Comparison of ENCODE assay signal across 29 cellular contexts in genomic region chr6:157725836-157726235, GRCh38.
A peak's percentile ranks its signal among the peaks of the same experiment; 100 is the strongest.
DNase-seq lines count a peak whose midpoint lies in the region; ATAC-seq lines count a peak whose summit lies in the region.
"Had no signal": no experiment of that assay in that cellular context is flagged by ENCODE, and none has a peak within 500 bp of the region (broad histone marks: within the 10 kb centered on the region; RNA-seq: fewer than 3 reads in every experiment).

No MANE protein-coding gene starts in this region.

- H3K9me3 ChIP-seq in SJCRH30 (replicated peaks) = peaks cover 19% of the 10 kb centered on the region
- peaks cover 9% of the 10 kb centered on the region for H3K9me3 ChIP-seq in adipocyte (ENCODE audit: control insufficient read depth, low read length)
- H3K9me3 ChIP-seq in right cardiac atrium (ENCODE audit: control insufficient read depth, low read length) = no peaks in the 10 kb centered on the region
- peaks cover 0 to 14% (median 5%) of the 10 kb centered on the region in 5 donors for H3K9me3 ChIP-seq in subcutaneous abdominal adipose tissue (ENCODE audit: control insufficient read depth in 5 of 5, low read length in 5 of 5)
- H3K9me3 ChIP-seq: SK-N-SH had no signal

- H3K36me3 ChIP-seq in SJCRH30 (no peaks in the 10 kb centered on the region), adipocyte (ENCODE audit: control insufficient read depth, insufficient read depth, low read length, severe bottlenecking) (no peaks in the 10 kb centered on the region), subcutaneous abdominal adipose tissue (ENCODE audit: control insufficient read depth in 5 of 5, insufficient read depth in 5 of 5, low read length in 5 of 5) (no peaks in the 10 kb centered on the region)

- DNase-seq in SJCRH30 (no peak), adipocyte (ENCODE audit: low read depth) (no peak), right cardiac atrium (peak in 1 of 3 donors; percentile 32), NCI-H1417 (lab: John Stamatoyannopoulos, UW) (no peak), COLO668 (lab: John Stamatoyannopoulos, UW; ENCODE audit: unreplicated experiment) (no peak)
- DNase-seq: DMS 273 treated with DMSO at 0.1 percent for 48 hours, DMS79, EL, GDM1, GOT3, HCEC 1CT, MM.1S, NCI-H1048, NCI-H1417 treated with DMSO at 0.1 percent for 48 hours, NCI-H187, NCI-H2081 treated with DMSO at 0.1 percent for 48 hours, NCI-H2171, NCI-H226, NCI-H510A, NCI-H69, SIG-M5, SK-N-SH had no signal

- peaks cover 25% of the 10 kb centered on the region for H3K4me1 ChIP-seq in SJCRH30
- peaks cover 42% of the 10 kb centered on the region for H3K4me1 ChIP-seq in adipocyte (ENCODE audit: control insufficient read depth, insufficient read depth, low read length)
- H3K4me1 ChIP-seq in right cardiac atrium (ENCODE audit: control insufficient read depth, insufficient read depth, low read length) = no peaks in the 10 kb centered on the region
- peaks cover 16 to 44% (median 40%) of the 10 kb centered on the region in 5 donors for H3K4me1 ChIP-seq in subcutaneous abdominal adipose tissue (ENCODE audit: control insufficient read depth in 5 of 5, insufficient read depth in 5 of 5, low read length in 5 of 5)

- peak overlapping the region; percentile 79; the same call in 1 of the 2 replicates for H3K27ac ChIP-seq in SJCRH30
- H3K27ac ChIP-seq in right cardiac atrium (ENCODE audit: low read length) = peak overlapping the region; percentile 17
- peak overlapping the region; percentile 95 for H3K27ac ChIP-seq in subcutaneous abdominal adipose tissue (ENCODE audit: low read depth, low read length)
- H3K27ac ChIP-seq: C4-2B, KMS-11, RWPE1 had no signal

- ATAC-seq in right cardiac atrium (peak in 1 of 2 donors; percentile 8), GM21576 (IDR thresholded peaks at IDR 0.05; ENCODE audit: unreplicated experiment) (no peak)
- ATAC-seq: CD8-positive, alpha-beta T cell; Panc1 had no signal

- H3K27me3 ChIP-seq in SJCRH30 (no peaks in the 10 kb centered on the region), adipocyte (replicated peaks; ENCODE audit: control insufficient read depth, insufficient read depth, low read length) (no peaks in the 10 kb centered on the region), right cardiac atrium (ENCODE audit: control insufficient read depth, insufficient read depth) (no peaks in the 10 kb centered on the region), subcutaneous abdominal adipose tissue (ENCODE audit: control insufficient read depth in 5 of 5, insufficient read depth in 4 of 5, low read length in 5 of 5) (no peaks in the 10 kb centered on the region)

- WGBS in right cardiac atrium = 94% methylated on average over 7 of the region's 7 CpGs

- H3K9ac ChIP-seq in adipocyte (ENCODE audit: low read length) (no peak overlapping the region), subcutaneous abdominal adipose tissue (ENCODE audit: low read length in 5 of 5) (peak overlapping the region in 1 of 5 donors; percentile 66)
- H3K9ac ChIP-seq: KMS-11, SK-N-SH had no signal

- intact Hi-C loops in right cardiac atrium (cut with DNase I) = no loop called here

- H3K4me3 ChIP-seq in SJCRH30 (no peak overlapping the region), adipocyte (ENCODE audit: low read length) (peak overlapping the region; percentile 8), right cardiac atrium (ENCODE audit: low read length) (no peak overlapping the region), subcutaneous abdominal adipose tissue (ENCODE audit: low read depth in 1 of 5, low read length in 5 of 5) (no peak overlapping the region)

Comparison
In these comparisons a context has a peak if more than half of its experiments do, and no peak if none do; other contexts are left out.
1. H3K27ac ChIP-seq: peak in every context shown above with its lines; median percentile 95 in subcutaneous abdominal adipose tissue; 79 in SJCRH30; 17 in right cardiac atrium.